ENCODE assay signal across 7 cellular contexts in genomic region chr1:201153474-201154388, GRCh38. TPM values are rescaled to one million over a fixed set of nuclear protein-coding genes. Genes with fewer than 3 reads are reported as not detected.
A peak's percentile ranks its signal among the peaks of the same experiment; 100 is the strongest.
DNase-seq lines count a peak whose midpoint lies in the region; ATAC-seq and TF ChIP-seq lines count a peak whose summit lies in the region.

No MANE protein-coding gene starts in this region.

- in situ Hi-C loops in SK-MEL-5 (cut with HindIII; ENCODE audit: low pct_unique_long_range_greater_than_20kb, low sequenced_read_pairs), result no loop called here

- TF ChIP-seq CTCF in epithelial cell of proximal tubule (conservative IDR thresholded peaks at IDR 0.05; ENCODE audit: low read depth, low read length) (no peak), neural progenitor cell (IDR thresholded peaks at IDR 0.05) (no peak)

- no peaks in the 10 kb centered on the region for H3K27me3 ChIP-seq in neural progenitor cell

- peak overlapping the region; percentile 97 for H3K4me3 Mint-ChIP-seq in neural progenitor cell

- no peaks in the 10 kb centered on the region for H3K9me3 ChIP-seq in neural progenitor cell (ENCODE audit: low read depth)

- no peaks in the 10 kb centered on the region for H3K9me3 Mint-ChIP-seq in neural progenitor cell

- H3K27ac ChIP-seq in neural progenitor cell, result no peak overlapping the region

- H3K9ac ChIP-seq in neural progenitor cell, result peak overlapping the region; percentile 57

- H3K27me3 Mint-ChIP-seq in neural progenitor cell (ENCODE audit: insufficient read depth, low read depth), result peaks cover 4% of the 10 kb centered on the region

- ATAC-seq in GM19438 (IDR thresholded peaks at IDR 0.05; ENCODE audit: low read depth, unreplicated experiment) (peak; percentile 83), HG03432 (IDR thresholded peaks at IDR 0.05; ENCODE audit: unreplicated experiment) (peak; percentile 82)

- peak overlapping the region; percentile 53 for H3K27ac Mint-ChIP-seq in neural progenitor cell

- peaks cover 18% of the 10 kb centered on the region for H3K36me3 Mint-ChIP-seq in neural progenitor cell

- peak overlapping the region; percentile 80 for H2AFZ ChIP-seq in neural progenitor cell (replicated peaks)

- H3K4me3 ChIP-seq in GM08714 (ENCODE audit: low read length), result peak overlapping the region; percentile 70
- H3K4me3 ChIP-seq in epithelial cell of proximal tubule (ENCODE audit: low read depth, low read length), result peak overlapping the region; percentile 78
- H3K4me3 ChIP-seq in neural progenitor cell, result peak overlapping the region; percentile 81

- peak overlapping the region; percentile 94 for H3K4me2 ChIP-seq in neural progenitor cell

- H3F3A ChIP-seq in neural progenitor cell (ENCODE audit: low read depth), result no peaks in the 10 kb centered on the region

- H3K36me3 ChIP-seq in neural progenitor cell, result peaks cover 3% of the 10 kb centered on the region

- DNase-seq in SK-MEL-5 (ENCODE audit: low read depth, low spot score), result peak; percentile 16
- no peak for DNase-seq in epithelial cell of proximal tubule (ENCODE audit: low read depth)
- DNase-seq in neural progenitor cell (ENCODE audit: low spot score), result no peak
- no peak for DNase-seq in RKO (ENCODE audit: low spot score)

- H3K4me1 ChIP-seq in neural progenitor cell, result peaks cover 9% of the 10 kb centered on the region

- peaks cover 32% of the 10 kb centered on the region for H3K79me2 ChIP-seq in neural progenitor cell (ENCODE audit: low read depth)

- peaks cover 19% of the 10 kb centered on the region for H3K4me1 Mint-ChIP-seq in neural progenitor cell

- H4K20me1 ChIP-seq in neural progenitor cell (ENCODE audit: low read depth), result peaks cover 38% of the 10 kb centered on the region

RNA-seq across cellular contexts. Expression of gene TMEM9, which starts 0.5 kb away (rescaled TPM):
- 126 and 132 TPM in 2 replicates for total RNA-seq in SK-MEL-5 (2014; rRNA removed; shearing (Covaris generic))
- polyA plus RNA-seq in SK-MEL-5 (2015; cell fraction: cytosol; rRNA removed), result 135 and 150 TPM in 2 replicates
- polyA plus RNA-seq in SK-MEL-5 (2015; cell fraction: nucleus; rRNA removed), result 63.9 and 75.5 TPM in 2 replicates
- total RNA-seq in epithelial cell of proximal tubule (85.1 and 126 TPM in 2 replicates), neural progenitor cell (ENCODE audit: low replicate concordance) (109 and 187 TPM in 2 replicates)

RNA-seq across cellular contexts. Expression of gene ASCL5, which starts 26.7 kb away (rescaled TPM):
- total RNA-seq in SK-MEL-5 (2014; rRNA removed; shearing (Covaris generic)), result not detected in 2 replicates
- not detected in 2 replicates for polyA plus RNA-seq in SK-MEL-5 (2015; cell fraction: cytosol; rRNA removed)
- polyA plus RNA-seq in SK-MEL-5 (2015; cell fraction: nucleus; rRNA removed), result not detected in 2 replicates
- not detected in 2 replicates for total RNA-seq in epithelial cell of proximal tubule
- total RNA-seq in neural progenitor cell (ENCODE audit: low replicate concordance), result not detected in 2 replicates

RNA-seq across cellular contexts. Expression of gene IGFN1, which starts 36.9 kb away (rescaled TPM):
- 0.19 and 0.50 TPM in 2 replicates for total RNA-seq in SK-MEL-5 (2014; rRNA removed; shearing (Covaris generic))
- polyA plus RNA-seq in SK-MEL-5 (2015; cell fraction: cytosol; rRNA removed), result 0.06 and 0.09 TPM in 2 replicates
- 1.4 and 1.8 TPM in 2 replicates for polyA plus RNA-seq in SK-MEL-5 (2015; cell fraction: nucleus; rRNA removed)
- total RNA-seq in epithelial cell of proximal tubule (0.14 and 0.86 TPM in 2 replicates), neural progenitor cell (ENCODE audit: low replicate concordance) (0.15 TPM in 1 of 2 replicates, not detected in the other)

RNA-seq across cellular contexts. Expression of gene CACNA1S, which starts 41.5 kb away (rescaled TPM):
- total RNA-seq in SK-MEL-5 (2014; rRNA removed; shearing (Covaris generic)), result 0.05 TPM in 1 of 2 replicates, not detected in the other
- polyA plus RNA-seq in SK-MEL-5 (2015; cell fraction: cytosol; rRNA removed), result not detected in 2 replicates
- 0.04 TPM in 1 of 2 replicates, not detected in the other for polyA plus RNA-seq in SK-MEL-5 (2015; cell fraction: nucleus; rRNA removed)
- not detected in 2 replicates for total RNA-seq in epithelial cell of proximal tubule
- total RNA-seq in neural progenitor cell (ENCODE audit: low replicate concordance), result 0.11 and 0.12 TPM in 2 replicates
